ENCODE assay signal across 8 cellular contexts in genomic region chr20:51563597-51564332, GRCh38. TPM values are rescaled to one million over a fixed set of nuclear protein-coding genes. Genes with fewer than 3 reads are reported as not detected.
DNase-seq lines count a peak whose midpoint lies in the region; ATAC-seq and TF ChIP-seq lines count a peak whose summit lies in the region.

No MANE protein-coding gene starts in this region.

- H3K27me3 ChIP-seq in CD8-positive, alpha-beta T cell (ENCODE audit: insufficient read depth, low read length), result peaks cover 39% of the 10 kb centered on the region
- H3K27me3 ChIP-seq in HUES6 (ENCODE audit: control insufficient read depth, insufficient read depth, low read length) (peaks cover 67% of the 10 kb centered on the region), heart right ventricle (peaks cover 0 to 64% (median 0%) of the 10 kb centered on the region in 7 donors)

- POLR2A ChIA-PET in CD8-positive, alpha-beta T cell (lab: Charles Lee), result interaction anchor here (1.0 to 1.2 kb wide), 3 partner anchors 18 to 24 kb away, joined by 3 to 5 read pairs (median 4); partner anchors contain the start of gene NFATC2

- H3K4me3 Mint-ChIP-seq in CD8-positive, alpha-beta T cell, result peak overlapping the region; percentile 22
- H3K4me3 Mint-ChIP-seq in activated T-helper 17 cell treated with anti-CD3 and anti-CD28 coated beads, Interleukin-2, amount 50 U/mL, for 72 hours, result peak overlapping the region; percentile 75

- H3K9ac ChIP-seq in HUES6 (ENCODE audit: low read length), result no peak overlapping the region

- 36 to 37% methylated on average over 15 of the region's 15 CpGs for WGBS in heart right ventricle, 2 donors

- intact Hi-C loops in CD8-positive, alpha-beta T cell (cut with DNase I, micrococcal nuclease), result no loop called here
- intact Hi-C loops in heart right ventricle (cut with DNase I), result loop anchor here in 5 of 10 donors (5.0 to 10.0 kb wide), 5 partner anchors 71 to 179 kb away; no protein-coding TSS in a partner anchor

- no peaks in the 10 kb centered on the region for H3K9me3 Mint-ChIP-seq in CD8-positive, alpha-beta T cell
- H3K9me3 Mint-ChIP-seq in activated T-helper 17 cell treated with anti-CD3 and anti-CD28 coated beads, Interleukin-2, amount 50 U/mL, for 72 hours, result no peaks in the 10 kb centered on the region

- no peak for TF ChIP-seq CTCF in CD8-positive, alpha-beta T cell (IDR thresholded peaks at IDR 0.05)
- TF ChIP-seq CTCF in heart right ventricle (IDR thresholded peaks at IDR 0.05), result peak in 2 of 9 donors; percentile 11 to 14

- peaks cover 25% of the 10 kb centered on the region for H3K4me1 ChIP-seq in CD8-positive, alpha-beta T cell (ENCODE audit: insufficient read depth, low read length)
- H3K4me1 ChIP-seq in HUES6 (ENCODE audit: control insufficient read depth, insufficient read depth, low read length) (peaks cover 16% of the 10 kb centered on the region), heart right ventricle (peaks cover 8 to 63% (median 45%) of the 10 kb centered on the region in 9 donors)

- no peaks in the 10 kb centered on the region for H3K36me3 ChIP-seq in CD8-positive, alpha-beta T cell (ENCODE audit: insufficient read depth, low read length)
- H3K36me3 ChIP-seq in HUES6 (ENCODE audit: control insufficient read depth, insufficient read depth, low read length) (no peaks in the 10 kb centered on the region), heart right ventricle (no peaks in the 10 kb centered on the region)

- DNase-seq in CD8-positive, alpha-beta T cell, result no peak
- DNase-seq in heart right ventricle, result peak; percentile 68 to 73
- DNase-seq in pulmonary artery endothelial cell (ENCODE audit: low read depth, low spot score), result peak; percentile 75
- DNase-seq in NCI-H2081 (lab: John Stamatoyannopoulos, UW), result no peak
- no peak for DNase-seq in NCI-H774 (lab: John Stamatoyannopoulos, UW)
- DNase-seq in NOMO-1 (lab: John Stamatoyannopoulos, UW; ENCODE audit: unreplicated experiment in 2 of 2), result no peak

- CTCF ChIA-PET in CD8-positive, alpha-beta T cell (lab: Charles Lee), result interaction anchor here (0.7 to 2.2 kb wide), 4 partner anchors 31 to 254 kb away, joined by 3 to 10 read pairs (median 6); no protein-coding TSS in a partner anchor

- H3K27me3 Mint-ChIP-seq in CD8-positive, alpha-beta T cell (ENCODE audit: low read depth), result peaks cover 49% of the 10 kb centered on the region
- peaks cover 43% of the 10 kb centered on the region for H3K27me3 Mint-ChIP-seq in activated T-helper 17 cell treated with anti-CD3 and anti-CD28 coated beads, Interleukin-2, amount 50 U/mL, for 72 hours

- H3K27ac ChIP-seq in CD8-positive, alpha-beta T cell (ENCODE audit: low read depth, low read length), result no peak overlapping the region
- H3K27ac ChIP-seq in HUES6 (ENCODE audit: low read depth, low read length) (no peak overlapping the region), heart right ventricle (peak overlapping the region; percentile 66 to 96 (median 86))

- no peak overlapping the region for H3K27ac Mint-ChIP-seq in CD8-positive, alpha-beta T cell
- H3K27ac Mint-ChIP-seq in activated T-helper 17 cell treated with anti-CD3 and anti-CD28 coated beads, Interleukin-2, amount 50 U/mL, for 72 hours, result no peak overlapping the region

- H3K9me3 ChIP-seq in CD8-positive, alpha-beta T cell (ENCODE audit: low read length), result no peaks in the 10 kb centered on the region
- 0 out of 2 replicates have a peak, but pooled peaks cover 1% of the 10 kb centered on the region for H3K9me3 ChIP-seq in HUES6 (ENCODE audit: control insufficient read depth, insufficient read depth, low read depth, low read length)
- H3K9me3 ChIP-seq in heart right ventricle, result no peaks in the 10 kb centered on the region

- ATAC-seq in CD8-positive, alpha-beta T cell, result peak; percentile 42
- peak; percentile 55 for ATAC-seq in activated T-helper 17 cell treated with anti-CD3 and anti-CD28 coated beads, Interleukin-2, amount 50 U/mL, for 72 hours (replicated peaks)
- peak; percentile 23 to 74 (median 52) for ATAC-seq in heart right ventricle

- no peaks in the 10 kb centered on the region for H3K36me3 Mint-ChIP-seq in CD8-positive, alpha-beta T cell
- no peaks in the 10 kb centered on the region for H3K36me3 Mint-ChIP-seq in activated T-helper 17 cell treated with anti-CD3 and anti-CD28 coated beads, Interleukin-2, amount 50 U/mL, for 72 hours (ENCODE audit: low read depth)

- H3K4me1 Mint-ChIP-seq in CD8-positive, alpha-beta T cell (ENCODE audit: low read depth), result peaks cover 29% of the 10 kb centered on the region
- H3K4me1 Mint-ChIP-seq in activated T-helper 17 cell treated with anti-CD3 and anti-CD28 coated beads, Interleukin-2, amount 50 U/mL, for 72 hours, result peaks cover 10% of the 10 kb centered on the region

- H3K4me3 ChIP-seq in CD8-positive, alpha-beta T cell (ENCODE audit: low read depth, low read length), result no peak overlapping the region
- H3K4me3 ChIP-seq in HUES6 (ENCODE audit: low read depth, low read length) (peak overlapping the region; percentile 65; the same call in 1 of the 2 replicates), heart right ventricle (peak overlapping the region in 6 of 10 donors; percentile 57 to 72 (median 66))

RNA-seq across cellular contexts. Expression of gene NFATC2, which starts 21.2 kb away (rescaled TPM):
- total RNA-seq in CD8-positive, alpha-beta T cell, result 10 to 100 TPM; 32.6 to 34.9 TPM
- 10 to 100 TPM; 29.4 to 41.1 TPM for total RNA-seq in activated T-helper 17 cell treated with anti-CD3 and anti-CD28 coated beads, Interleukin-2, amount 50 U/mL, for 72 hours
- total RNA-seq in heart right ventricle (1 to 10 TPM; 2.0 to 5.7 (median 3.7) TPM), pulmonary artery endothelial cell (1.6 and 1.7 TPM in 2 replicates)
- polyA plus RNA-seq in heart right ventricle, result 1 to 10 TPM in 1 of 2 donors, under 1 TPM in 1; 0.43 to 2.6 TPM

Comparison
In these comparisons a context has a peak if more than half of its experiments do, and no peak if none do; other contexts are left out.
1. DNase-seq: peak in heart right ventricle (2 of 2) and pulmonary artery endothelial cell (single experiment); none in CD8-positive, alpha-beta T cell (0 of 7), NCI-H2081 (0 of 2), NCI-H774 (single experiment) and NOMO-1 (0 of 2).
2. H3K27ac ChIP-seq: peak in heart right ventricle (10 of 10); none in CD8-positive, alpha-beta T cell (single experiment) and HUES6 (single experiment).
3. RNA of gene NFATC2, which starts 21.2 kb away (total RNA-seq): 29.4 to 41.1 TPM in activated T-helper 17 cell treated with anti-CD3 and anti-CD28 coated beads, Interleukin-2, amount 50 U/mL, for 72 hours and 32.6 to 34.9 TPM in CD8-positive, alpha-beta T cell; 2.0 to 5.7 TPM in heart right ventricle and 1.6 to 1.7 TPM in pulmonary artery endothelial cell; every median in the first group is over 4 times any median in the second.
4. Peak in every context shown above with its lines, with median percentiles within 50 percentile points of each other: ATAC-seq.